In the genomic region with DNA sequence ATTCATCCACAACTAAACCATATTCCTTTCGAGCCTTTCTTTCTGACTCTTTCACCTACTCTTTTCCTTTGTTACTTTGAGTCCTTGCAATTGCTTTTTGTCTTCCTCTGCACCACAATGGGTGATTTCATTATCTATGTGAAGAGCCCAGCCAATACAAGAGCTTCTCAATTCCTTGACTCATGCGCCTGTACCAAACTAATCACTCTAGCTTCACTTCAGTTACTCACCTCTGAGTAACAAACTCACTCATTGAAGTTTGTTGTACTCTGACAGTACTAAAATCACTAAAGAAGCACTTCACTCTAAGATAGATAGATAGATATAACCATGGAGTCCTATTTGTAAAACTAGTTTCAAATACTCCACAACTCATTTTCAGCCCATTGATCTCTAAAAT, we compare ENCODE assay signal across 23 cellular contexts.
"Had no signal": no experiment of that assay in that cellular context is flagged by ENCODE, and none has a peak within 500 bp of the region (broad histone marks: within the 10 kb centered on the region; RNA-seq: fewer than 3 reads in every experiment).

No MANE protein-coding gene starts in this region.

- DNase-seq: dorsolateral prefrontal cortex; effector CD4-positive, alpha-beta T cell; foreskin fibroblast; hypothalamus; natural killer cell; pancreas; right lobe of liver; small intestine; stimulated activated CD4-positive, alpha-beta T cell treated with anti-CD3 and anti-CD28 coated beads, Interleukin-15, amount 100 ng/mL, for 24 hours; stimulated activated CD4-positive, alpha-beta T cell treated with anti-CD3 and anti-CD28 coated beads, Interleukin-2, amount 100 ng/mL, for 48 hours; stimulated activated naive B cell treated with anti-CD40 and anti-IgM and Interleukin-4, amounts not matched to agents 10 μg/mL and 1 μg/mL and 100 μg/mL, for 72 hours; upper lobe of right lung; uterus had no signal

- H3K4me3 ChIP-seq: dorsolateral prefrontal cortex, lung, pancreas, right lobe of liver, thoracic aorta, tibial nerve, upper lobe of right lung, uterus had no signal

- ATAC-seq: esophagus mucosa; natural killer cell; pancreas; right lobe of liver; stimulated activated naive B cell treated with anti-CD40 and anti-IgM and Interleukin-4, amounts not matched to agents 10 μg/mL and 1 μg/mL and 100 μg/mL, for 72 hours; upper lobe of right lung had no signal

- H3K36me3 ChIP-seq: neutrophil, pancreas, right lobe of liver, thoracic aorta, tibial nerve, upper lobe of right lung, uterus had no signal

- FAIRE-seq: colon, keratinocyte, pancreas, small intestine had no signal

- H3K27me3 Mint-ChIP-seq: memory B cell; stimulated activated naive B cell treated with anti-CD40 and anti-IgM and Interleukin-4, amounts not matched to agents 10 μg/mL and 1 μg/mL and 100 μg/mL, for 72 hours; stimulated activated naive CD8-positive, alpha-beta T cell treated with anti-CD3 and anti-CD28 coated beads, Interleukin-15, Interleukin-2, amounts not matched to agents 100 ng/mL and 50 ng/mL, for 24 hours had no signal

- H3K27ac ChIP-seq: dorsolateral prefrontal cortex, epithelial cell of prostate, neutrophil, pancreas, right lobe of liver, thoracic aorta, tibial nerve, upper lobe of right lung, uterus had no signal

- H3K4me1 Mint-ChIP-seq: memory B cell; natural killer cell; stimulated activated naive B cell treated with anti-CD40 and anti-IgM and Interleukin-4, amounts not matched to agents 10 μg/mL and 1 μg/mL and 100 μg/mL, for 72 hours had no signal

- H3K36me3 Mint-ChIP-seq: memory B cell; natural killer cell; stimulated activated naive B cell treated with anti-CD40 and anti-IgM and Interleukin-4, amounts not matched to agents 10 μg/mL and 1 μg/mL and 100 μg/mL, for 72 hours had no signal

- H3K4me3 Mint-ChIP-seq: memory B cell; natural killer cell; stimulated activated naive B cell treated with anti-CD40 and anti-IgM and Interleukin-4, amounts not matched to agents 10 μg/mL and 1 μg/mL and 100 μg/mL, for 72 hours; stimulated activated naive CD8-positive, alpha-beta T cell treated with anti-CD3 and anti-CD28 coated beads, Interleukin-15, Interleukin-2, amounts not matched to agents 100 ng/mL and 50 ng/mL, for 24 hours had no signal

- H3K9me3 ChIP-seq: neutrophil, pancreas, right lobe of liver, thoracic aorta, tibial nerve, upper lobe of right lung, uterus had no signal

- H3K27ac Mint-ChIP-seq: memory B cell; natural killer cell; stimulated activated naive B cell treated with anti-CD40 and anti-IgM and Interleukin-4, amounts not matched to agents 10 μg/mL and 1 μg/mL and 100 μg/mL, for 72 hours; stimulated activated naive CD8-positive, alpha-beta T cell treated with anti-CD3 and anti-CD28 coated beads, Interleukin-15, Interleukin-2, amounts not matched to agents 100 ng/mL and 50 ng/mL, for 24 hours had no signal

- H3K4me1 ChIP-seq: pancreas, right lobe of liver, tibial nerve, upper lobe of right lung, uterus had no signal

- H3K27me3 ChIP-seq: dorsolateral prefrontal cortex, neutrophil, pancreas, right lobe of liver, tibial nerve, upper lobe of right lung, uterus had no signal
